ENCODE assay signal across 9 cellular contexts in genomic region chr15:48507416-48508065, GRCh38.
DNase-seq lines count a peak whose midpoint lies in the region; ATAC-seq and TF ChIP-seq lines count a peak whose summit lies in the region.
"Had no signal": no experiment of that assay in that cellular context is flagged by ENCODE, and none has a peak within 500 bp of the region (broad histone marks: within the 10 kb centered on the region; RNA-seq: fewer than 3 reads in every experiment).

No MANE protein-coding gene starts in this region.

- no peaks in the 10 kb centered on the region for H3K9me3 Mint-ChIP-seq in osteocyte (ENCODE audit: unreplicated experiment)

- peak overlapping the region; percentile 76 for H3K27ac Mint-ChIP-seq in osteocyte (ENCODE audit: unreplicated experiment)

- H3K27ac ChIP-seq in HL-60 (replicated peaks) (no peak overlapping the region), SK-N-MC (no peak overlapping the region)
- H3K27ac ChIP-seq: BLaER1 treated with 17β-estradiol and CSF1 and Interleukin-3, amounts not matched to agents 10 nM and 100 nM had no signal

- H3K4me1 Mint-ChIP-seq in osteocyte (ENCODE audit: unreplicated experiment): peaks cover 15% of the 10 kb centered on the region

- peaks cover 83% of the 10 kb centered on the region for H3K36me3 Mint-ChIP-seq in osteocyte (ENCODE audit: unreplicated experiment)

- H3K4me3 Mint-ChIP-seq in osteocyte (ENCODE audit: unreplicated experiment): no peak overlapping the region

- DNase-seq in NCI-H1105 treated with DMSO at 0.1 percent for 48 hours (lab: John Stamatoyannopoulos, UW) (peak; percentile 30), NCI-H1105 (lab: John Stamatoyannopoulos, UW) (no peak), HL-60 (ENCODE audit: low read depth in 1 of 2, low spot score in 1 of 2) (peak in 1 of 2 experiments; percentile 47), SK-N-MC (ENCODE audit: low read depth, low spot score) (peak; percentile 5), fibroblast of pulmonary artery (ENCODE audit: low read depth) (peak; percentile 85), osteocyte (ENCODE audit: extremely low spot score, unreplicated experiment) (no peak)

- no peaks in the 10 kb centered on the region for H3K9me3 ChIP-seq in SK-N-MC (ENCODE audit: low read depth, low read length)
- H3K9me3 ChIP-seq: BLaER1 treated with 17β-estradiol and CSF1 and Interleukin-3, amounts not matched to agents 10 nM and 100 nM had no signal

- no peak overlapping the region for H3K9ac ChIP-seq in SK-N-MC (ENCODE audit: insufficient read length)
- H3K9ac ChIP-seq: BLaER1 treated with 17β-estradiol and CSF1 and Interleukin-3, amounts not matched to agents 10 nM and 100 nM had no signal

- no peaks in the 10 kb centered on the region for H3K27me3 Mint-ChIP-seq in osteocyte (ENCODE audit: unreplicated experiment)

- ATAC-seq in GM19438 (IDR thresholded peaks at IDR 0.05; ENCODE audit: low read depth, unreplicated experiment): peak; percentile 83
- ATAC-seq in HG03095 (IDR thresholded peaks at IDR 0.05; ENCODE audit: unreplicated experiment): no peak

- no peaks in the 10 kb centered on the region for H3K27me3 ChIP-seq in HL-60 (ENCODE audit: insufficient read depth, poor library complexity, severe bottlenecking)
- H3K27me3 ChIP-seq: BLaER1 treated with 17β-estradiol and CSF1 and Interleukin-3, amounts not matched to agents 10 nM and 100 nM had no signal

- H3K4me3 ChIP-seq in HL-60 (replicated peaks; ENCODE audit: insufficient read depth, low read length): no peak overlapping the region
- no peak overlapping the region for H3K4me3 ChIP-seq in SK-N-MC
- H3K4me3 ChIP-seq in fibroblast of pulmonary artery (replicated peaks; ENCODE audit: low read depth, low read length): no peak overlapping the region
- H3K4me3 ChIP-seq: BLaER1 treated with 17β-estradiol and CSF1 and Interleukin-3, amounts not matched to agents 10 nM and 100 nM had no signal

- TF ChIP-seq CTCF in HL-60 (IDR thresholded peaks at IDR 0.05; ENCODE audit: insufficient read depth, low read length) (peak; percentile 63), fibroblast of pulmonary artery (IDR thresholded peaks at IDR 0.05; ENCODE audit: low read length, missing control alignments) (peak; percentile 84), osteocyte (IDR thresholded peaks at IDR 0.05) (peak; percentile 69)

- H3K36me3 ChIP-seq in SK-N-MC (ENCODE audit: insufficient read depth, low read length): no peaks in the 10 kb centered on the region
- H3K36me3 ChIP-seq: BLaER1 treated with 17β-estradiol and CSF1 and Interleukin-3, amounts not matched to agents 10 nM and 100 nM had no signal

Comparison
In these comparisons a context has a peak if more than half of its experiments do, and no peak if none do; other contexts are left out.
1. DNase-seq: peak in NCI-H1105 treated with DMSO at 0.1 percent for 48 hours (single experiment), SK-N-MC (single experiment) and fibroblast of pulmonary artery (single experiment); none in NCI-H1105 (single experiment) and osteocyte (single experiment).
2. Peak in every context shown above with its lines, with median percentiles within 50 percentile points of each other: CTCF ChIP-seq.